21 cellular contexts compared by ENCODE assay signal in genomic region chr5:152501294-152501693, GRCh38.
DNase-seq lines count a peak whose midpoint lies in the region; ATAC-seq, FAIRE-seq and TF ChIP-seq lines count a peak whose summit lies in the region.
"Had no signal": no experiment of that assay in that cellular context is flagged by ENCODE, and none has a peak within 500 bp of the region (broad histone marks: within the 10 kb centered on the region; RNA-seq: fewer than 3 reads in every experiment).

No MANE protein-coding gene starts in this region.

- no TSS peak for BruUV-seq in GM12878 (replicated peaks; lab: Mats Ljungman, UMichigan)

- WGBS in GM12878 (ENCODE audit: insufficient coverage, insufficient replicate concordance, low lambda C conversion rate, missing lambda C conversion rate): 73% methylated on average over 2 of the region's 2 CpGs
- WGBS in stomach, 5 donors: 88 to 95% (median 95%) methylated on average over 2 of the region's 2 CpGs

- POLR2A ChIA-PET in GM12878 (lab: Charles Lee): no interaction called here

- TF ChIP-seq EP300 in GM12878 (IDR thresholded peaks at IDR 0.05; ENCODE audit: borderline replicate concordance in 1 of 2, control insufficient read depth in 1 of 2, low read depth in 2 of 2, low read length in 2 of 2) (no peak), stomach (IDR thresholded peaks at IDR 0.05) (no peak)

- H3K9ac ChIP-seq in GM12878 (ENCODE audit: control insufficient read depth, insufficient read depth, low read length): no peak overlapping the region
- H3K9ac ChIP-seq: KMS-11 had no signal

- RAD21 ChIA-PET in GM12878 (lab: Charles Lee; ENCODE audit: unreplicated experiment): no interaction called here

- no peaks in the 10 kb centered on the region for H4K20me1 ChIP-seq in GM12878 (ENCODE audit: control insufficient read depth, insufficient read depth)

- SMC1A ChIA-PET in GM12878 (lab: Charles Lee; ENCODE audit: uncharacterized antibody, unreplicated experiment): interaction anchor here (0.6 to 1.2 kb wide), 2 partner anchors 15 to 39 kb away, joined by 3 read pairs; no protein-coding TSS in a partner anchor

- no peak overlapping the region for H3K4me3 ChIP-seq in GM12878
- no peak overlapping the region for H3K4me3 ChIP-seq in stomach

- H3K9me3 ChIP-seq in GM12878 (replicated peaks; ENCODE audit: control insufficient read depth, insufficient read depth, low read length) (no peaks in the 10 kb centered on the region), stomach (no peaks in the 10 kb centered on the region)

- TF ChIP-seq RAD21 in GM12878 (IDR thresholded peaks at IDR 0.05; ENCODE audit: insufficient read depth, low read depth, low read length): no peak

- intact Hi-C loops in GM12878 (cut with micrococcal nuclease; ENCODE audit: unreplicated experiment): no loop called here
- intact Hi-C loops in cardiac septum (cut with DNase I): loop anchor here (10.0 kb wide), 3 partner anchors 126 to 356 kb away; no protein-coding TSS in a partner anchor
- intact Hi-C loops in stomach (cut with DNase I; ENCODE audit: low total_unique reads): loop anchor here (5.0 kb wide), 1 partner anchor 674 kb away; no protein-coding TSS in a partner anchor

- H3K4me1 ChIP-seq in GM12878 (ENCODE audit: control insufficient read depth, insufficient read depth, low read length) (no peaks in the 10 kb centered on the region), stomach (peaks cover 0 to 6% (median 0%) of the 10 kb centered on the region in 4 donors)

- H3K27me3 ChIP-seq in GM12878 (replicated peaks in 1 of 2; ENCODE audit: control insufficient read depth in 2 of 2, insufficient read depth in 2 of 2, low read length in 1 of 2): no peaks in the 10 kb centered on the region
- H3K27me3 ChIP-seq in stomach: no peaks in the 10 kb centered on the region

- no peak for TF ChIP-seq POLR2A in GM12878 (IDR thresholded peaks at IDR 0.05; ENCODE audit: low read depth, low read length)
- TF ChIP-seq POLR2A in erythroblast (IDR thresholded peaks at IDR 0.05; ENCODE audit: low read length): no peak
- no peak for TF ChIP-seq POLR2A in stomach (IDR thresholded peaks at IDR 0.05)

- no peaks in the 10 kb centered on the region for H3K36me3 ChIP-seq in GM12878 (ENCODE audit: control insufficient read depth in 2 of 2, insufficient read depth in 2 of 2, low read length in 1 of 2)
- no peaks in the 10 kb centered on the region for H3K36me3 ChIP-seq in stomach

- FAIRE-seq in GM18507 (lab: Jason Lieb, UNC): peak; percentile 5
- FAIRE-seq in GM12878 (lab: Jason Lieb, UNC): no peak
- FAIRE-seq: A204.1, H1 had no signal

- CTCF ChIA-PET in GM12878 (lab: Yijun Ruan, JAX): interaction anchor here (0.6 to 1.1 kb wide), 2 partner anchors 13 to 686 kb away, joined by 3 to 5 read pairs; no protein-coding TSS in a partner anchor

- DNase-seq in GM18507 (ENCODE audit: extremely low spot score, insufficient read length, low read depth): no peak
- no peak for DNase-seq in GM12878 (ENCODE audit: low read depth, low spot score)
- DNase-seq in erythroblast (lab: John Stamatoyannopoulos, UW): no peak
- no peak for DNase-seq in cardiac septum (ENCODE audit: low spot score)
- no peak for DNase-seq in stomach
- DNase-seq: CD8-positive, alpha-beta memory T cell; EL; GF-D8; IMR-90; NCI-H1694; NCI-H2081; NCI-H2171; NCI-H526; SHP77; T1000 had no signal

- TF ChIP-seq CTCF in GM12878 (IDR thresholded peaks at IDR 0.05 in 2 of 3, conservative IDR thresholded peaks at IDR 0.05 in 1 of 3; ENCODE audit: control insufficient read depth in 2 of 3, extremely low read depth in 1 of 3, insufficient read depth in 1 of 3, low read depth in 3 of 3, low read length in 3 of 3) (no peak), stomach (IDR thresholded peaks at IDR 0.05) (no peak)

- no peak overlapping the region for H2AFZ ChIP-seq in GM12878 (ENCODE audit: control insufficient read depth, low read depth, low read length)

- ATAC-seq in GM19395 (IDR thresholded peaks at IDR 0.05; ENCODE audit: unreplicated experiment) (peak; percentile 47), HG03159 (IDR thresholded peaks at IDR 0.05; ENCODE audit: unreplicated experiment) (peak; percentile 51), GM12878 (peak; percentile 66)

- H3K27ac ChIP-seq in GM12878 (ENCODE audit: control insufficient read depth, insufficient read depth) (no peak overlapping the region), stomach (no peak overlapping the region)
- H3K27ac ChIP-seq: C4-2B, KMS-11 had no signal

- H3K79me2 ChIP-seq in GM12878 (ENCODE audit: control insufficient read depth, insufficient read depth, low read length): no peaks in the 10 kb centered on the region

- in situ Hi-C loops in GM12878 (cut with MboI): no loop called here

- no peak overlapping the region for H3K4me2 ChIP-seq in GM12878 (ENCODE audit: control insufficient read depth, insufficient read depth)
- H3K4me2 ChIP-seq: KMS-11 had no signal

TF ChIP-seq in GM12878, 131 proteins besides CTCF, POLR2A, EP300 and RAD21:
- TF ChIP-seq SPI1 (IDR thresholded peaks at IDR 0.05; ENCODE audit: borderline replicate concordance, insufficient read depth, low read depth, low read length) (0 out of 2 replicates have a peak, but pooled peaks have one; percentile 33), NR2F1 (conservative IDR thresholded peaks at IDR 0.05) (0 out of 2 replicates have a peak, but pooled peaks have one; percentile 13), BHLHE40 (IDR thresholded peaks at IDR 0.05; ENCODE audit: borderline replicate concordance in 1 of 2, low read depth in 2 of 2, low read length in 1 of 2) (peak; percentile 53 to 67; a peak in 2 of 4 replicates), POLR2AphosphoS5 (IDR thresholded peaks at IDR 0.05; ENCODE audit: low read length) (no peak)
